In genomic region chr16:72927199-72928088, GRCh38 we compare ENCODE assay signal across 8 cellular contexts.
DNase-seq lines count a peak whose midpoint lies in the region; ATAC-seq and TF ChIP-seq lines count a peak whose summit lies in the region.
"Had no signal": no experiment of that assay in that cellular context is flagged by ENCODE, and none has a peak within 500 bp of the region (broad histone marks: within the 10 kb centered on the region; RNA-seq: fewer than 3 reads in every experiment).

No MANE protein-coding gene starts in this region.

- TF ChIP-seq EP300 in suprapubic skin (IDR thresholded peaks at IDR 0.05), result no peak

- H3K27ac ChIP-seq in suprapubic skin (peak overlapping the region; percentile 38), right cardiac atrium (ENCODE audit: low read length) (no peak overlapping the region)

- no peak overlapping the region for H3K4me3 Mint-ChIP-seq in HFFc6
- H3K4me3 Mint-ChIP-seq in glutamatergic neuron (ENCODE audit: unreplicated experiment), result no peak overlapping the region
- no peak overlapping the region for H3K4me3 Mint-ChIP-seq in activated CD8-positive, alpha-beta T cell treated with anti-CD3 and anti-CD28 coated beads, Interleukin-2, amount 10 ng/mL, durations not matched to agents 7 days and 5 days

- no peak for TF ChIP-seq POLR2A in suprapubic skin (IDR thresholded peaks at IDR 0.05)

- H3K9me3 Mint-ChIP-seq in HFFc6, result no peaks in the 10 kb centered on the region
- peaks cover 1% of the 10 kb centered on the region for H3K9me3 Mint-ChIP-seq in glutamatergic neuron (ENCODE audit: unreplicated experiment)
- peaks cover 5% of the 10 kb centered on the region for H3K9me3 Mint-ChIP-seq in activated CD8-positive, alpha-beta T cell treated with anti-CD3 and anti-CD28 coated beads, Interleukin-2, amount 10 ng/mL, durations not matched to agents 7 days and 5 days (ENCODE audit: insufficient read depth)

- H3K27ac Mint-ChIP-seq in HFFc6 (no peak overlapping the region; the same call in none of the 2 replicates), glutamatergic neuron (ENCODE audit: unreplicated experiment) (no peak overlapping the region)
- no peak overlapping the region for H3K27ac Mint-ChIP-seq in activated CD8-positive, alpha-beta T cell treated with anti-CD3 and anti-CD28 coated beads, Interleukin-2, amount 10 ng/mL, durations not matched to agents 7 days and 5 days

- DNase-seq in HFFc6 (peak; percentile 80), NCI-H526 treated with DMSO at 0.1 percent for 48 hours (lab: John Stamatoyannopoulos, UW) (peak; percentile 77), epidermal melanocyte (ENCODE audit: insufficient read length, low spot score) (peak; percentile 75), suprapubic skin (ENCODE audit: low spot score in 2 of 2) (peak in 1 of 2 donors; percentile 75), glutamatergic neuron (no peak), right cardiac atrium (no peak)
- no peak for DNase-seq in activated CD8-positive, alpha-beta T cell treated with anti-CD3 and anti-CD28 coated beads, Interleukin-2, amount 10 ng/mL, durations not matched to agents 7 days and 5 days
- DNase-seq: activated CD4-positive, CD25-positive, alpha-beta regulatory T cell treated with anti-CD3 and anti-CD28 coated beads, Interleukin-2, amount 50 U/mL, for 72 hours had no signal

- H3K36me3 Mint-ChIP-seq in HFFc6 (ENCODE audit: low read depth) (peaks cover 4% of the 10 kb centered on the region; the same call in 1 of the 2 replicates), glutamatergic neuron (ENCODE audit: unreplicated experiment) (no peaks in the 10 kb centered on the region)
- H3K36me3 Mint-ChIP-seq in activated CD8-positive, alpha-beta T cell treated with anti-CD3 and anti-CD28 coated beads, Interleukin-2, amount 10 ng/mL, durations not matched to agents 7 days and 5 days (ENCODE audit: low read depth), result peaks cover 10% of the 10 kb centered on the region

- H3K27me3 ChIP-seq in suprapubic skin (no peaks in the 10 kb centered on the region), right cardiac atrium (ENCODE audit: control insufficient read depth, insufficient read depth) (no peaks in the 10 kb centered on the region)

- no peaks in the 10 kb centered on the region; the same call in 1 of the 2 replicates for H3K27me3 Mint-ChIP-seq in HFFc6 (ENCODE audit: insufficient read depth)
- H3K27me3 Mint-ChIP-seq in glutamatergic neuron (ENCODE audit: unreplicated experiment), result peaks cover 2% of the 10 kb centered on the region
- H3K27me3 Mint-ChIP-seq in activated CD8-positive, alpha-beta T cell treated with anti-CD3 and anti-CD28 coated beads, Interleukin-2, amount 10 ng/mL, durations not matched to agents 7 days and 5 days (ENCODE audit: low read depth), result peaks cover 9% of the 10 kb centered on the region

- intact Hi-C loops in right cardiac atrium (cut with DNase I), result no loop called here

- H3K9me3 ChIP-seq in suprapubic skin (no peaks in the 10 kb centered on the region), right cardiac atrium (ENCODE audit: control insufficient read depth, low read length) (no peaks in the 10 kb centered on the region)

- H3K4me3 ChIP-seq in suprapubic skin (no peak overlapping the region), right cardiac atrium (ENCODE audit: low read length) (no peak overlapping the region)

- WGBS in suprapubic skin, result 27% methylated on average over 21 of the region's 26 CpGs
- WGBS in right cardiac atrium, result 78% methylated on average over 26 of the region's 26 CpGs

- CTCF ChIA-PET in activated CD8-positive, alpha-beta T cell treated with anti-CD3 and anti-CD28 coated beads, Interleukin-2, amount 10 ng/mL, durations not matched to agents 7 days and 5 days (lab: Charles Lee), result interaction anchor here (2.4 kb wide), 1 partner anchor 95 kb away, joined by 7 read pairs; no protein-coding TSS in a partner anchor

- TF ChIP-seq CTCF in HFFc6 (IDR thresholded peaks at IDR 0.05), result no peak; the same call in 1 of the 2 replicates
- no peak for TF ChIP-seq CTCF in suprapubic skin (IDR thresholded peaks at IDR 0.05)
- no peak for TF ChIP-seq CTCF in glutamatergic neuron (IDR thresholded peaks at IDR 0.05; ENCODE audit: partially characterized antibody, unreplicated experiment)

- H3K4me1 Mint-ChIP-seq in HFFc6 (ENCODE audit: low read depth), result peaks cover 35% of the 10 kb centered on the region
- H3K4me1 Mint-ChIP-seq in glutamatergic neuron (ENCODE audit: low read depth, unreplicated experiment), result peaks cover 4% of the 10 kb centered on the region
- H3K4me1 Mint-ChIP-seq in activated CD8-positive, alpha-beta T cell treated with anti-CD3 and anti-CD28 coated beads, Interleukin-2, amount 10 ng/mL, durations not matched to agents 7 days and 5 days (ENCODE audit: low read depth), result peaks cover 39% of the 10 kb centered on the region

- POLR2A ChIA-PET in activated CD8-positive, alpha-beta T cell treated with anti-CD3 and anti-CD28 coated beads, Interleukin-2, amount 10 ng/mL, durations not matched to agents 7 days and 5 days (lab: Charles Lee), result no interaction called here

- no peaks in the 10 kb centered on the region for H3K36me3 ChIP-seq in suprapubic skin

- H3K4me1 ChIP-seq in suprapubic skin, result peaks cover 44% of the 10 kb centered on the region
- H3K4me1 ChIP-seq in right cardiac atrium (ENCODE audit: control insufficient read depth, insufficient read depth, low read length), result no peaks in the 10 kb centered on the region

- ATAC-seq in activated CD8-positive, alpha-beta T cell treated with anti-CD3 and anti-CD28 coated beads, Interleukin-2, amount 10 ng/mL, durations not matched to agents 7 days and 5 days, result no peak
- ATAC-seq in right cardiac atrium, result no peak

Comparison
In these comparisons a context has a peak if more than half of its experiments do, and no peak if none do; other contexts are left out.
1. DNase-seq: peak in HFFc6 (single experiment), NCI-H526 treated with DMSO at 0.1 percent for 48 hours (single experiment) and epidermal melanocyte (single experiment); none in glutamatergic neuron (single experiment), activated CD8-positive, alpha-beta T cell treated with anti-CD3 and anti-CD28 coated beads, Interleukin-2, amount 10 ng/mL, durations not matched to agents 7 days and 5 days (single experiment) and right cardiac atrium (0 of 3).